21 cellular contexts compared by ENCODE assay signal in the genomic region with DNA sequence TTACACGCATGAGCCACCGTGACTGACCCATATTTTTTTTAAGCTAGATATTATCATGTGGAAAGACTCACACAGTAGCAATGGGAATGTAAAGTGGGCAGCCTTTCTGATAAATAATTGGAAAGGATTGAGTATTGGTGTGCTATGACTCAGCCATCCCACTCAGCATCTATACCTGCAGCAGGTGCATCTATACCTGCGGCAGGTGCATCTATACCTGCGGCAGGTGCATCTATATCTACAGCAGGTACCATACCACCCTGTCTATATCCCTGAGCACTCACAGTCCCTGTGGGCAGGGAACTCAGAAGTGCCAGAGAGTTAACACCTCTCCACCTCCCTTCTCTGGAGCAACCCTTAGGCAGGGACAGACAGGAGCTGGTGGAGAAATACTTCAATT.
"Had no signal": no experiment of that assay in that cellular context is flagged by ENCODE, and none has a peak within 500 bp of the region (broad histone marks: within the 10 kb centered on the region; RNA-seq: fewer than 3 reads in every experiment).

No MANE protein-coding gene starts in this region.

- H3K36me3 ChIP-seq: breast epithelium, colonic mucosa had no signal

- H3K27me3 ChIP-seq: breast epithelium, colonic mucosa had no signal

- H3K9me3 ChIP-seq: breast epithelium, colonic mucosa had no signal

- H3K27ac ChIP-seq: breast epithelium, colonic mucosa had no signal

- H3K4me3 ChIP-seq: breast epithelium, colonic mucosa had no signal

- DNase-seq: activated CD4-positive, alpha-beta T cell treated with anti-CD3 and anti-CD28 coated beads for 48 hours; activated CD4-positive, alpha-beta T cell treated with anti-CD3 and anti-CD28 coated beads, Interleukin-2, amount 50 U/mL, for 4 hours; activated CD4-positive, CD25-positive, alpha-beta regulatory T cell treated with anti-CD3 and anti-CD28 coated beads, Interleukin-2, amount 50 U/mL, for 72 hours; activated CD8-positive, alpha-beta memory T cell treated with anti-CD3 and anti-CD28 coated beads, Interleukin-2, amount 50 U/mL, for 48 hours; activated CD8-positive, alpha-beta T cell treated with anti-CD3 and anti-CD28 coated beads, Interleukin-2, amount 10 ng/mL, durations not matched to agents 7 days and 5 days; activated effector memory CD4-positive, alpha-beta T cell treated with Interleukin-2 at 50 U/mL for 16 hours; activated naive CD4-positive, alpha-beta T cell; activated T-cell treated with anti-CD3 and anti-CD28 coated beads, Interleukin-2, amount 50 U/mL, for 1 hour; aorta; caudate nucleus; colonic mucosa; KG1; NCI-H1048; NCI-H1694; NCI-H2029; NCI-H2171 treated with DMSO at 0.1 percent for 48 hours; SHP77 treated with DMSO at 0.1 percent for 48 hours; T-helper 17 cell; T-helper 9 cell had no signal

- H3K4me1 ChIP-seq: breast epithelium had no signal

- ATAC-seq: activated CD8-positive, alpha-beta T cell treated with anti-CD3 and anti-CD28 coated beads, Interleukin-2, amount 10 ng/mL, durations not matched to agents 7 days and 5 days; T-helper 17 cell; WTC11 had no signal
